ENCODE assay signal across 31 cellular contexts in the genomic region with DNA sequence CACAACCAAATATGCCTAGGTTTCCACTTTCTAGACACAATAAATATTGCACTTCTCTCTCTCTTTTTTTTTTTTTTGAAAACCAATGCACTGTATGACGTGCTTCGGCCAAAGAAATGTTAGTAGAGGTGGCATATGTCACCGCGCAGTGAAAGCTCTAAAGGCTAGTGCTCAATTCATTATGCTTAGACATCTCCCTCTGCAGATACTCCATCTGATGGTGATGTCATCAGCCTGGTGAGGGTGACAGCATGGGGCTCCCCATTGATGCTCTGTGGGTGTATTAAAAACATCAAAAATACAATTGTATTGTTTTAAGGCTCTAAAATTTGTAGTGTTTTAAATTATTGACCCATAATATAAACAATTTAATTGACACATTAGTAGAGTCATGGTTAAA.
DNase-seq lines count a peak whose midpoint lies in the region; ATAC-seq, FAIRE-seq and TF ChIP-seq lines count a peak whose summit lies in the region.
"Had no signal": no experiment of that assay in that cellular context is flagged by ENCODE, and none has a peak within 500 bp of the region (broad histone marks: within the 10 kb centered on the region; RNA-seq: fewer than 3 reads in every experiment).

No MANE protein-coding gene starts in this region.

- H3K4me1 ChIP-seq in HepG2 (ENCODE audit: insufficient read depth, low read length) = no peaks in the 10 kb centered on the region
- no peaks in the 10 kb centered on the region for H3K4me1 ChIP-seq in right lobe of liver
- H3K4me1 ChIP-seq in trophoblast cell (ENCODE audit: control insufficient read depth in 1 of 2, insufficient read depth in 2 of 2, low read length in 2 of 2) = peaks cover 8 to 9% of the 10 kb centered on the region in 2 experiments
- H3K4me1 ChIP-seq: A549; BE2C; BLaER1; BLaER1 treated with 17β-estradiol and CSF1 and Interleukin-3, amounts not matched to agents 10 nM and 100 nM; Caco-2 had no signal

- H4K8ac ChIP-seq in trophoblast cell (ENCODE audit: low read depth, low read length) = no peak overlapping the region

- H3K9ac ChIP-seq in HepG2 (ENCODE audit: insufficient read depth, low read depth, low read length) (no peak overlapping the region), trophoblast cell (ENCODE audit: low read length) (no peak overlapping the region)
- H3K9ac ChIP-seq: BLaER1; BLaER1 treated with 17β-estradiol and CSF1 and Interleukin-3, amounts not matched to agents 10 nM and 100 nM had no signal

- no peak overlapping the region for H3K14ac ChIP-seq in trophoblast cell (ENCODE audit: low read length)

- POLR2A ChIA-PET in HepG2 (lab: Yijun Ruan, JAX) = no interaction called here

- H3K4me2 ChIP-seq in HepG2 (ENCODE audit: low read depth, low read length) = no peak overlapping the region
- H3K4me2 ChIP-seq in trophoblast cell (ENCODE audit: low read length) = no peak overlapping the region
- H3K4me2 ChIP-seq: A549; BLaER1; BLaER1 treated with 17β-estradiol and CSF1 and Interleukin-3, amounts not matched to agents 10 nM and 100 nM had no signal

- H4K91ac ChIP-seq in trophoblast cell (ENCODE audit: low read depth, low read length) = peak overlapping the region; percentile 38

- H2AK5ac ChIP-seq in trophoblast cell (ENCODE audit: low read length) = no peak overlapping the region

- intact Hi-C loops in HepG2 (cut with micrococcal nuclease; ENCODE audit: unreplicated experiment) = no loop called here
- intact Hi-C loops in right lobe of liver (cut with DNase I) = no loop called here

- no peak overlapping the region for H3K18ac ChIP-seq in trophoblast cell (ENCODE audit: low read length)

- TF ChIP-seq CTCF in HepG2 (CRISPR knock-in tag; IDR thresholded peaks at IDR 0.05) (no peak), right lobe of liver (IDR thresholded peaks at IDR 0.05) (no peak)

- TF ChIP-seq POLR2A in HepG2 (IDR thresholded peaks at IDR 0.05; ENCODE audit: insufficient read depth in 1 of 2, low read depth in 2 of 2, low read length in 2 of 2) (no peak), right lobe of liver (IDR thresholded peaks at IDR 0.05) (no peak)

- peaks cover 5% of the 10 kb centered on the region for H3K79me1 ChIP-seq in trophoblast cell (ENCODE audit: low read length)

- no peak overlapping the region for H3K4ac ChIP-seq in trophoblast cell (ENCODE audit: low read depth, low read length)

- H3K36me3 ChIP-seq in HepG2 (replicated peaks in 1 of 2; ENCODE audit: control insufficient read depth in 1 of 2, insufficient read depth in 2 of 2, low read length in 2 of 2) (no peaks in the 10 kb centered on the region), right lobe of liver (no peaks in the 10 kb centered on the region), trophoblast cell (ENCODE audit: control insufficient read depth in 1 of 2, insufficient read depth in 2 of 2, low read length in 2 of 2) (no peaks in the 10 kb centered on the region)
- H3K36me3 ChIP-seq: BE2C; BLaER1; BLaER1 treated with 17β-estradiol and CSF1 and Interleukin-3, amounts not matched to agents 10 nM and 100 nM had no signal

- no peak overlapping the region for H4K12ac ChIP-seq in trophoblast cell (ENCODE audit: low read depth, low read length)

- H3K4me3 ChIP-seq in HepG2 (replicated peaks in 1 of 3; ENCODE audit: insufficient read depth in 1 of 3, low read depth in 2 of 3, low read length in 3 of 3) = no peak overlapping the region
- H3K4me3 ChIP-seq in right lobe of liver = no peak overlapping the region
- H3K4me3 ChIP-seq in trophoblast cell (ENCODE audit: low read depth, low read length) = no peak overlapping the region
- H3K4me3 ChIP-seq: A549; BLaER1; BLaER1 treated with 17β-estradiol and CSF1 and Interleukin-3, amounts not matched to agents 10 nM and 100 nM had no signal

- H2AFZ ChIP-seq in HepG2 (ENCODE audit: low read length) (no peak overlapping the region), trophoblast cell (ENCODE audit: insufficient read depth, low read length, poor library complexity) (no peak overlapping the region)

- H3K9me3 ChIP-seq in HepG2 (ENCODE audit: low read length) (peaks cover 47% of the 10 kb centered on the region), right lobe of liver (no peaks in the 10 kb centered on the region), trophoblast cell (ENCODE audit: insufficient read depth, low read depth, low read length) (no peaks in the 10 kb centered on the region)
- H3K9me3 ChIP-seq: A549, BE2C, Caco-2 had no signal

- H2BK120ac ChIP-seq in trophoblast cell (ENCODE audit: insufficient read depth, low read length, poor library complexity) = peak overlapping the region; percentile 55

- WGBS in HepG2 (ENCODE audit: low lambda C conversion rate) = 52% methylated on average over 4 of the region's 4 CpGs
- 60% methylated on average over 4 of the region's 4 CpGs for WGBS in right lobe of liver (ENCODE audit: insufficient coverage, low coverage, low lambda C conversion rate, missing lambda C conversion rate)
- no CpG with 5 or more reads among the region's 4 CpGs for WGBS in trophoblast cell (ENCODE audit: extremely low coverage, insufficient coverage, insufficient read length)

- no peak for FAIRE-seq in HepG2 (lab: Jason Lieb, UNC)
- FAIRE-seq: A204.1, A549, D721Med had no signal

- H2BK5ac ChIP-seq in trophoblast cell (ENCODE audit: low read depth, low read length, poor library complexity) = no peak overlapping the region

- peak overlapping the region; percentile 51 for H2BK12ac ChIP-seq in trophoblast cell (ENCODE audit: low read length)

- DNase-seq in HepG2 (ENCODE audit: low spot score) (no peak), right lobe of liver (no peak), trophoblast cell (no peak)
- DNase-seq: 8988T; ACHN; AML-193; BE2C; C1 segment of cervical spinal cord; Caco-2; Calu3; CD4-positive, alpha-beta memory T cell; CD4-positive, alpha-beta T cell; CD4-positive, CD25-positive, alpha-beta regulatory T cell; CD8-positive, alpha-beta memory T cell; CD8-positive, alpha-beta T cell; COR-L47; DMS 273 treated with DMSO at 0.1 percent for 48 hours; DMS153; DMS53; DMS79; DMS79 treated with DMSO at 0.1 percent for 48 hours; DND-41; EL had no signal

- TF ChIP-seq EP300 in HepG2 (IDR thresholded peaks at IDR 0.05; ENCODE audit: low read depth in 2 of 2, low read length in 2 of 2) (no peak), HepG2 (CRISPR knock-in tag; IDR thresholded peaks at IDR 0.05; ENCODE audit: borderline replicate concordance) (no peak)

- no peak for TF ChIP-seq RAD21 in HepG2 (CRISPR knock-in tag; IDR thresholded peaks at IDR 0.05)

- H3K23ac ChIP-seq in trophoblast cell (ENCODE audit: low read length) = no peak overlapping the region

- H3K27me3 ChIP-seq in HepG2 (ENCODE audit: control insufficient read depth in 1 of 2, insufficient read depth in 2 of 2, low read length in 2 of 2) (no peaks in the 10 kb centered on the region), right lobe of liver (peaks cover 0 to 3% of the 10 kb centered on the region in 2 donors), trophoblast cell (ENCODE audit: insufficient read depth, low read length) (no peaks in the 10 kb centered on the region)
- H3K27me3 ChIP-seq: BE2C; BLaER1; BLaER1 treated with 17β-estradiol and CSF1 and Interleukin-3, amounts not matched to agents 10 nM and 100 nM had no signal

- no peaks in the 10 kb centered on the region for H3K79me2 ChIP-seq in HepG2 (ENCODE audit: insufficient read depth, low read length)
- no peaks in the 10 kb centered on the region for H3K79me2 ChIP-seq in trophoblast cell (ENCODE audit: control insufficient read depth, insufficient read depth, low read length, poor library complexity)

- no peaks in the 10 kb centered on the region for H4K20me1 ChIP-seq in HepG2 (ENCODE audit: insufficient read depth, low read length)
- H4K20me1 ChIP-seq: BLaER1; BLaER1 treated with 17β-estradiol and CSF1 and Interleukin-3, amounts not matched to agents 10 nM and 100 nM had no signal

- H3K27ac ChIP-seq in HepG2 (ENCODE audit: extremely low read length, insufficient read depth, low read length) (no peak overlapping the region), right lobe of liver (no peak overlapping the region), trophoblast cell (ENCODE audit: low read depth, low read length) (peak overlapping the region; percentile 48)
- H3K27ac ChIP-seq: 22Rv1; A549; BLaER1; BLaER1 treated with 17β-estradiol and CSF1 and Interleukin-3, amounts not matched to agents 10 nM and 100 nM; C4-2B had no signal

- in situ Hi-C loops in HepG2 (cut with HindIII; ENCODE audit: extremely low pct_ligation_motif_present, low pct_unique_long_range_greater_than_20kb) = no loop called here

- CTCF ChIA-PET in HepG2 (lab: Yijun Ruan, JAX; ENCODE audit: low intra/inter-chr PET ratio, low total read pairs) = no interaction called here

- ATAC-seq in HepG2 (no peak), right lobe of liver (no peak), GM18861 (IDR thresholded peaks at IDR 0.05; ENCODE audit: unreplicated experiment) (no peak)
- ATAC-seq: A549; CD8-positive, alpha-beta T cell had no signal

- BruUV-seq in HepG2 (replicated peaks; lab: Mats Ljungman, UMichigan) = no TSS peak

TF ChIP-seq in HepG2, 621 proteins besides CTCF, POLR2A, EP300 and RAD21 (continues in another document):
- TF ChIP-seq ATF7 (IDR thresholded peaks at IDR 0.05) (peak; percentile 66), ATF7 (CRISPR knock-in tag; IDR thresholded peaks at IDR 0.05) (no peak), MZF1 (CRISPR knock-in tag; IDR thresholded peaks at IDR 0.05; ENCODE audit: borderline replicate concordance) (no peak), ZNF101 (CRISPR knock-in tag; IDR thresholded peaks at IDR 0.05; ENCODE audit: borderline replicate concordance, low read depth) (no peak), KAT7 (CRISPR knock-in tag; IDR thresholded peaks at IDR 0.05; ENCODE audit: borderline replicate concordance) (no peak), ZNF788 (CRISPR knock-in tag; IDR thresholded peaks at IDR 0.05; ENCODE audit: borderline replicate concordance) (no peak), SAFB2 (CRISPR knock-in tag; IDR thresholded peaks at IDR 0.05; ENCODE audit: borderline replicate concordance, low read depth) (no peak)
- TF ChIP-seq, protein P1, sequence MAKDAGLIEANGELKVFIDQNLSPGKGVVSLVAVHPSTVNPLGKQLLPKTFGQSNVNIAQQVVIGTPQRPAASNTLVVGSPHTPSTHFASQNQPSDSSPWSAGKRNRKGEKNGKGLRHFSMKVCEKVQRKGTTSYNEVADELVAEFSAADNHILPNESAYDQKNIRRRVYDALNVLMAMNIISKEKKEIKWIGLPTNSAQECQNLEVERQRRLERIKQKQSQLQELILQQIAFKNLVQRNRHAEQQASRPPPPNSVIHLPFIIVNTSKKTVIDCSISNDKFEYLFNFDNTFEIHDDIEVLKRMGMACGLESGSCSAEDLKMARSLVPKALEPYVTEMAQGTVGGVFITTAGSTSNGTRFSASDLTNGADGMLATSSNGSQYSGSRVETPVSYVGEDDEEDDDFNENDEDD (CRISPR knock-in tag; IDR thresholded peaks at IDR 0.05; ENCODE audit: borderline replicate concordance) = no peak
